ENCODE assay signal across 15 cellular contexts in genomic region chr19:14552008-14552364, GRCh38. TPM values are rescaled to one million over a fixed set of nuclear protein-coding genes. Genes with fewer than 3 reads are reported as not detected.
A peak's percentile ranks its signal among the peaks of the same experiment; 100 is the strongest.
DNase-seq lines count a peak whose midpoint lies in the region; ATAC-seq and TF ChIP-seq lines count a peak whose summit lies in the region.
"Not testable (repeated sequence)": the region's sequence is repeated elsewhere in the genome, so short reads cannot be mapped to it uniquely, and the experiment has no call there.
"Had no signal": no experiment of that assay in that cellular context is flagged by ENCODE, and none has a peak within 500 bp of the region (broad histone marks: within the 10 kb centered on the region; RNA-seq: fewer than 3 reads in every experiment).

No MANE protein-coding gene starts in this region.

- intact Hi-C loops in CD4-positive, alpha-beta memory T cell (cut with micrococcal nuclease); left ventricle myocardium inferior (cut with micrococcal nuclease): not testable (repeated sequence)

- H3K4me1 Mint-ChIP-seq in CD4-positive, alpha-beta memory T cell = peaks cover 29 to 67% (median 44%) of the 10 kb centered on the region in 4 donors
- H3K4me1 Mint-ChIP-seq in activated CD8-positive, alpha-beta T cell treated with anti-CD3 and anti-CD28 coated beads, Interleukin-2, amount 10 ng/mL, durations not matched to agents 7 days and 5 days (ENCODE audit: low read depth) = peaks cover 46% of the 10 kb centered on the region
- peaks cover 53% of the 10 kb centered on the region for H3K4me1 Mint-ChIP-seq in activated naive CD8-positive, alpha-beta T cell treated with anti-CD3 and anti-CD28 coated beads, Interleukin-2, amount 50 U/mL, for 24 hours
- peaks cover 26 to 64% (median 58%) of the 10 kb centered on the region in 4 donors for H3K4me1 Mint-ChIP-seq in naive thymus-derived CD8-positive, alpha-beta T cell

- POLR2A ChIA-PET in CD4-positive, alpha-beta memory T cell (lab: Charles Lee; ENCODE audit: partially characterized antibody) = interaction anchor here (1.0 to 2.8 kb wide), 5 partner anchors 30 to 57 kb away, joined by 4 to 27 read pairs (median 11); partner anchors contain the start of genes DNAJB1 and GIPC1
- POLR2A ChIA-PET in activated CD8-positive, alpha-beta T cell treated with anti-CD3 and anti-CD28 coated beads, Interleukin-2, amount 10 ng/mL, durations not matched to agents 7 days and 5 days (lab: Charles Lee) = interaction anchor here (0.6 to 2.2 kb wide), 3 partner anchors 15 to 65 kb away, joined by 3 to 10 read pairs (median 4); partner anchors contain the start of gene DNAJB1
- POLR2A ChIA-PET in naive thymus-derived CD8-positive, alpha-beta T cell (lab: Charles Lee) = interaction anchor here (0.9 to 9.1 kb wide), 7 partner anchors 8 to 56 kb away, joined by 5 to 97 read pairs (median 8); partner anchors contain the start of genes DNAJB1 and GIPC1

- peaks cover 4 to 20% of the 10 kb centered on the region in 2 donors for H3K36me3 Mint-ChIP-seq in CD4-positive, alpha-beta memory T cell
- H3K36me3 Mint-ChIP-seq in activated CD8-positive, alpha-beta T cell treated with anti-CD3 and anti-CD28 coated beads, Interleukin-2, amount 10 ng/mL, durations not matched to agents 7 days and 5 days (ENCODE audit: low read depth) = peaks cover 17% of the 10 kb centered on the region
- not testable (repeated sequence) for H3K36me3 Mint-ChIP-seq in activated naive CD8-positive, alpha-beta T cell treated with anti-CD3 and anti-CD28 coated beads, Interleukin-2, amount 50 U/mL, for 24 hours (ENCODE audit: low read depth)
- H3K36me3 Mint-ChIP-seq in naive thymus-derived CD8-positive, alpha-beta T cell = peaks cover 0 to 26% (median 7%) of the 10 kb centered on the region in 3 donors

- H3K27ac Mint-ChIP-seq in CD4-positive, alpha-beta memory T cell = peak overlapping the region; percentile 57 to 95 (median 92)
- H3K27ac Mint-ChIP-seq in activated CD8-positive, alpha-beta T cell treated with anti-CD3 and anti-CD28 coated beads, Interleukin-2, amount 10 ng/mL, durations not matched to agents 7 days and 5 days = peak overlapping the region; percentile 79
- H3K27ac Mint-ChIP-seq in activated naive CD8-positive, alpha-beta T cell treated with anti-CD3 and anti-CD28 coated beads, Interleukin-2, amount 50 U/mL, for 24 hours = peak overlapping the region; percentile 54
- peak overlapping the region; percentile 83 to 96 (median 94) for H3K27ac Mint-ChIP-seq in naive thymus-derived CD8-positive, alpha-beta T cell

- not testable (repeated sequence) for H3K27ac ChIP-seq in CD4-positive, alpha-beta memory T cell (ENCODE audit: low read depth, low read length)
- H3K27ac ChIP-seq in RWPE2 (ENCODE audit: poor library complexity, severe bottlenecking) (peak overlapping the region; percentile 71), left ventricle myocardium inferior (replicated peaks) (peak overlapping the region; percentile 30), skin epidermis (peak overlapping the region in 13 of 21 experiments; percentile 43 to 82 (median 70))

- peak overlapping the region in 4 of 8 donors; percentile 17 to 64 (median 30) for H3K4me3 Mint-ChIP-seq in CD4-positive, alpha-beta memory T cell
- H3K4me3 Mint-ChIP-seq in activated CD8-positive, alpha-beta T cell treated with anti-CD3 and anti-CD28 coated beads, Interleukin-2, amount 10 ng/mL, durations not matched to agents 7 days and 5 days; activated naive CD8-positive, alpha-beta T cell treated with anti-CD3 and anti-CD28 coated beads, Interleukin-2, amount 50 U/mL, for 24 hours: not testable (repeated sequence)
- H3K4me3 Mint-ChIP-seq in naive thymus-derived CD8-positive, alpha-beta T cell = peak overlapping the region in 7 of 10 donors; percentile 44 to 82 (median 70)

- peaks cover 52% of the 10 kb centered on the region for H3K4me1 ChIP-seq in CD4-positive, alpha-beta memory T cell (ENCODE audit: insufficient read depth, low read length)
- H3K4me1 ChIP-seq in RWPE2 (ENCODE audit: insufficient read depth, poor library complexity, severe bottlenecking) (peaks cover 22% of the 10 kb centered on the region), left ventricle myocardium inferior (peaks cover 56% of the 10 kb centered on the region)

- H3K27me3 ChIP-seq in CD4-positive, alpha-beta memory T cell (ENCODE audit: insufficient read depth, low read length); RWPE2 (ENCODE audit: insufficient read depth, poor library complexity, severe bottlenecking); left ventricle myocardium inferior (ENCODE audit: low read depth): not testable (repeated sequence)

- not testable (repeated sequence) for H3K4me3 ChIP-seq in CD4-positive, alpha-beta memory T cell (ENCODE audit: low read length in 2 of 2); RWPE2 (ENCODE audit: severe bottlenecking); left ventricle myocardium inferior; skin epidermis

- H3K36me3 ChIP-seq in CD4-positive, alpha-beta memory T cell (ENCODE audit: insufficient read depth, low read length) = peaks cover 13% of the 10 kb centered on the region
- H3K36me3 ChIP-seq in RWPE2 (ENCODE audit: low read depth) (peaks cover 16% of the 10 kb centered on the region), left ventricle myocardium inferior (peaks cover 36% of the 10 kb centered on the region)

- not testable (repeated sequence) for ATAC-seq in RWPE2 (ENCODE audit: low read depth); activated CD8-positive, alpha-beta T cell treated with anti-CD3 and anti-CD28 coated beads, Interleukin-2, amount 10 ng/mL, durations not matched to agents 7 days and 5 days; activated naive CD8-positive, alpha-beta T cell treated with anti-CD3 and anti-CD28 coated beads, Interleukin-2, amount 50 U/mL, for 24 hours; naive thymus-derived CD8-positive, alpha-beta T cell

- H3K9me3 ChIP-seq in CD4-positive, alpha-beta memory T cell (ENCODE audit: control insufficient read depth in 1 of 2, low read length in 2 of 2); RWPE2 (ENCODE audit: severe bottlenecking); left ventricle myocardium inferior (replicated peaks): not testable (repeated sequence)

- CTCF ChIA-PET in CD4-positive, alpha-beta memory T cell (lab: Charles Lee; ENCODE audit: partially characterized antibody) = interaction anchor here (0.7 to 12.1 kb wide), 12 partner anchors 8 to 73 kb away, joined by 3 to 142 read pairs (median 5); partner anchors contain the start of gene GIPC1
- CTCF ChIA-PET in activated CD8-positive, alpha-beta T cell treated with anti-CD3 and anti-CD28 coated beads, Interleukin-2, amount 10 ng/mL, durations not matched to agents 7 days and 5 days (lab: Charles Lee) = interaction anchor here (0.6 to 2.8 kb wide), 16 partner anchors 9 to 138 kb away, joined by 3 to 33 read pairs (median 6); partner anchors contain the start of genes DNAJB1, GIPC1, NDUFB7 and TECR

- not testable (repeated sequence) for H3K9me3 Mint-ChIP-seq in CD4-positive, alpha-beta memory T cell; activated CD8-positive, alpha-beta T cell treated with anti-CD3 and anti-CD28 coated beads, Interleukin-2, amount 10 ng/mL, durations not matched to agents 7 days and 5 days (ENCODE audit: insufficient read depth); activated naive CD8-positive, alpha-beta T cell treated with anti-CD3 and anti-CD28 coated beads, Interleukin-2, amount 50 U/mL, for 24 hours; naive thymus-derived CD8-positive, alpha-beta T cell

- not testable (repeated sequence) for TF ChIP-seq CTCF in RWPE2 (IDR thresholded peaks at IDR 0.05; ENCODE audit: poor library complexity, severe bottlenecking); left ventricle myocardium inferior (IDR thresholded peaks at IDR 0.05; ENCODE audit: borderline replicate concordance)

- H3K27me3 Mint-ChIP-seq in CD4-positive, alpha-beta memory T cell; activated CD8-positive, alpha-beta T cell treated with anti-CD3 and anti-CD28 coated beads, Interleukin-2, amount 10 ng/mL, durations not matched to agents 7 days and 5 days (ENCODE audit: low read depth); activated naive CD8-positive, alpha-beta T cell treated with anti-CD3 and anti-CD28 coated beads, Interleukin-2, amount 50 U/mL, for 24 hours; naive thymus-derived CD8-positive, alpha-beta T cell: not testable (repeated sequence)

- not testable (repeated sequence) for DNase-seq in CD4-positive, alpha-beta memory T cell; RWPE2 (ENCODE audit: low spot score); activated CD8-positive, alpha-beta T cell treated with anti-CD3 and anti-CD28 coated beads, Interleukin-2, amount 10 ng/mL, durations not matched to agents 7 days and 5 days; activated naive CD8-positive, alpha-beta T cell treated with anti-CD3 and anti-CD28 coated beads, Interleukin-2, amount 50 U/mL, for 24 hours; left ventricle myocardium inferior; naive thymus-derived CD8-positive, alpha-beta T cell

RNA-seq across cellular contexts. Expression of gene NDUFB7, which starts 19.9 kb away (rescaled TPM):
- total RNA-seq in CD4-positive, alpha-beta memory T cell = 10 to 100 TPM; 56.6 to 67.2 TPM
- 100 to 1,000 TPM; 177 to 252 TPM for polyA plus RNA-seq in CD4-positive, alpha-beta memory T cell
- 100 to 1,000 TPM; 133 to 142 TPM for total RNA-seq in activated CD8-positive, alpha-beta T cell treated with anti-CD3 and anti-CD28 coated beads, Interleukin-2, amount 10 ng/mL, durations not matched to agents 7 days and 5 days
- 501 TPM for total RNA-seq in left ventricle myocardium inferior
- 10 to 100 TPM; 61.6 to 64.6 TPM for total RNA-seq in naive thymus-derived CD8-positive, alpha-beta T cell
- polyA plus RNA-seq in naive thymus-derived CD8-positive, alpha-beta T cell = 100 to 1,000 TPM; 209 to 236 (median 230) TPM

RNA-seq across cellular contexts. Expression of gene TECR, which starts 22.6 kb away (rescaled TPM):
- 100 to 1,000 TPM; 189 to 194 TPM for total RNA-seq in CD4-positive, alpha-beta memory T cell
- 100 to 1,000 TPM; 246 to 269 TPM for polyA plus RNA-seq in CD4-positive, alpha-beta memory T cell
- 100 to 1,000 TPM; 153 to 163 TPM for total RNA-seq in activated CD8-positive, alpha-beta T cell treated with anti-CD3 and anti-CD28 coated beads, Interleukin-2, amount 10 ng/mL, durations not matched to agents 7 days and 5 days
- total RNA-seq in left ventricle myocardium inferior = 69.3 TPM
- total RNA-seq in naive thymus-derived CD8-positive, alpha-beta T cell = 100 to 1,000 TPM; 179 to 182 TPM
- polyA plus RNA-seq in naive thymus-derived CD8-positive, alpha-beta T cell = 100 to 1,000 TPM; 193 to 300 (median 261) TPM

RNA-seq across cellular contexts. Expression of gene CLEC17A, which starts 30.9 kb away (rescaled TPM):
- total RNA-seq in CD4-positive, alpha-beta memory T cell = not detected
- under 1 TPM in 1 of 2 donors, not detected in 1; 0.20 TPM for polyA plus RNA-seq in CD4-positive, alpha-beta memory T cell
- total RNA-seq in activated CD8-positive, alpha-beta T cell treated with anti-CD3 and anti-CD28 coated beads, Interleukin-2, amount 10 ng/mL, durations not matched to agents 7 days and 5 days = not detected
- not detected for total RNA-seq in left ventricle myocardium inferior
- 1 to 10 TPM; 4.0 to 4.3 TPM for total RNA-seq in naive thymus-derived CD8-positive, alpha-beta T cell
- polyA plus RNA-seq in naive thymus-derived CD8-positive, alpha-beta T cell = not detected
- total RNA-seq: cardiac muscle cell, fibroblast of villous mesenchyme, H7, HT1080, M059J, right atrium auricular region had no signal
- polyA plus RNA-seq: AG04450, cardiac muscle cell, neural cell had no signal

RNA-seq across cellular contexts. Expression of gene DNAJB1, which starts 33.8 kb away (rescaled TPM):
- 100 to 1,000 TPM; 122 to 138 TPM for total RNA-seq in CD4-positive, alpha-beta memory T cell
- polyA plus RNA-seq in CD4-positive, alpha-beta memory T cell = 100 to 1,000 TPM; 307 to 824 TPM
- 100 to 1,000 TPM; 110 to 112 TPM for total RNA-seq in activated CD8-positive, alpha-beta T cell treated with anti-CD3 and anti-CD28 coated beads, Interleukin-2, amount 10 ng/mL, durations not matched to agents 7 days and 5 days
- 48.7 TPM for total RNA-seq in left ventricle myocardium inferior
- total RNA-seq in naive thymus-derived CD8-positive, alpha-beta T cell = 100 to 1,000 TPM; 165 to 171 TPM
- polyA plus RNA-seq in naive thymus-derived CD8-positive, alpha-beta T cell = 100 to 1,000 TPM; 205 to 348 (median 344) TPM

RNA-seq across cellular contexts. Expression of gene GIPC1, which starts 56.1 kb away (rescaled TPM):
- total RNA-seq in CD4-positive, alpha-beta memory T cell = 10 to 100 TPM; 32.3 to 33.8 TPM
- 10 to 100 TPM; 50.1 to 63.6 TPM for polyA plus RNA-seq in CD4-positive, alpha-beta memory T cell
- 10 to 100 TPM; 37.9 to 39.3 TPM for total RNA-seq in activated CD8-positive, alpha-beta T cell treated with anti-CD3 and anti-CD28 coated beads, Interleukin-2, amount 10 ng/mL, durations not matched to agents 7 days and 5 days
- total RNA-seq in left ventricle myocardium inferior = 45.5 TPM
- total RNA-seq in naive thymus-derived CD8-positive, alpha-beta T cell = 10 to 100 TPM; 19.9 to 23.0 TPM
- polyA plus RNA-seq in naive thymus-derived CD8-positive, alpha-beta T cell = 10 to 100 TPM; 32.2 to 35.0 (median 33.5) TPM
